Comparison of ENCODE assay signal across 20 cellular contexts in genomic region chr1:196323869-196324268, GRCh38.
"Had no signal": no experiment of that assay in that cellular context is flagged by ENCODE, and none has a peak within 500 bp of the region (broad histone marks: within the 10 kb centered on the region; RNA-seq: fewer than 3 reads in every experiment).

No MANE protein-coding gene starts in this region.

- H3K27ac ChIP-seq: coronary artery, dorsolateral prefrontal cortex, esophagus muscularis mucosa, foreskin keratinocyte, gastroesophageal sphincter, heart right ventricle, left lung, lower lobe of right lung had no signal

- ATAC-seq: foreskin keratinocyte; gastroesophageal sphincter; heart right ventricle; left cardiac atrium; left lung; left ventricle myocardium superior; lower lobe of right lung; mucosa of descending colon; naive thymus-derived CD8-positive, alpha-beta T cell had no signal

- H3K27me3 ChIP-seq: dorsolateral prefrontal cortex, esophagus muscularis mucosa, foreskin keratinocyte, gastroesophageal sphincter, heart right ventricle, left lung had no signal

- DNase-seq: dermis blood vessel endothelial cell; dorsolateral prefrontal cortex; effector CD4-positive, alpha-beta T cell; effector memory CD4-positive, alpha-beta T cell; foreskin keratinocyte; glutamatergic neuron; head of caudate nucleus; heart right ventricle; hippocampal formation; left cardiac atrium; left lung; left ventricle myocardium superior; lower lobe of right lung; mesenchymal stem cell; mucosa of descending colon; naive B cell; naive thymus-derived CD8-positive, alpha-beta T cell had no signal

- H3K9me3 ChIP-seq: esophagus muscularis mucosa, gastroesophageal sphincter, heart right ventricle, left lung, lower lobe of right lung, mucosa of descending colon had no signal

- H3K4me3 ChIP-seq: coronary artery, dorsolateral prefrontal cortex, esophagus muscularis mucosa, gastroesophageal sphincter, heart right ventricle, left lung, lower lobe of right lung, mucosa of descending colon had no signal

- H3K36me3 ChIP-seq: esophagus muscularis mucosa, gastroesophageal sphincter, heart right ventricle, left lung, lower lobe of right lung had no signal

- H3K4me1 ChIP-seq: esophagus muscularis mucosa, gastroesophageal sphincter, heart right ventricle, left lung, lower lobe of right lung had no signal
